ENCODE assay signal across 8 cellular contexts in the genomic region with DNA sequence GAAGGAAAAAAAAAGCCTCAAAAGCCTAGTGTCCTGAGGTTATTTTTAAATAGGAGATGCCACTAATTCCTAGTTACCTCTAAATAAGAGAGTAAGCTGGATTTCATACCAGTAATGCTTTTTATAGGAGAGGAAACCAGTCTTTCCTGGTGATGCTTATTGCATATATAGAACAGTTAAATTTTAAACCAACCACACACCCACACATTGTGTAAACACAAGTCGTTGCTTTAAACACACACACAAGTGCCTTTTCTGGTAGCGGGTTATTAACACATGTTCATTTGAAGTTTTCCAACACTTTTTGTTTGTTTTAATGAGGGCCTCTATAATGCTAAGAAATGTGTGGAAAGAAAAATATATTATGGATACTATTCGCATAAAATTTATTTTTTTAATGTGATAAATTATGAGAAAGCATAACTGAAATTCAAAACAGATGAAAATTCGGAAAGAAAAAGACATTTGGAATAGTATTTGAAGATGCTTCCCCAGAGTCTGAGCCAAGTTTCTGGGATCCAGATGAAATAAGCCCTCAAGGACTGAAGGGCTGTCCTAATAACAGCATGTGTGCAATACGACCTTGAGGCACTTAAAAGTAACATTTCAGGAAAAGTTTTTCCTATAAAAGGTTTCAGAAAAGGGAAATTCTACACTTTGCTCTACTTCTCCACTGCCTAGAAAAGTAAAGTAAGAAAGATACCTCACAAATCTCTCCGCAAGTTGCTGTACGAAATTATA. TPM values are rescaled to one million over a fixed set of nuclear protein-coding genes. Genes with fewer than 3 reads are reported as not detected.
DNase-seq lines count a peak whose midpoint lies in the region; ATAC-seq and TF ChIP-seq lines count a peak whose summit lies in the region.

No MANE protein-coding gene starts in this region.

- H3K36me3 Mint-ChIP-seq in activated naive CD4-positive, alpha-beta T cell treated with anti-CD3 and anti-CD28 coated beads, Interleukin-2, amount 10 ng/mL, durations not matched to agents 7 days and 5 days, result peaks cover 54% of the 10 kb centered on the region

- H3K27ac ChIP-seq in upper lobe of left lung, result peak overlapping the region in 3 of 4 donors; percentile 94 to 95 (median 95)

- H3K9me3 ChIP-seq in upper lobe of left lung, result no peaks in the 10 kb centered on the region

- peak overlapping the region; percentile 99 for H3K4me3 Mint-ChIP-seq in activated naive CD4-positive, alpha-beta T cell treated with anti-CD3 and anti-CD28 coated beads, Interleukin-2, amount 10 ng/mL, durations not matched to agents 7 days and 5 days

- no peak for TF ChIP-seq POLR2A in lower leg skin (IDR thresholded peaks at IDR 0.05)
- no peak for TF ChIP-seq POLR2A in upper lobe of left lung (IDR thresholded peaks at IDR 0.05)

- no peaks in the 10 kb centered on the region for H3K27me3 Mint-ChIP-seq in activated naive CD4-positive, alpha-beta T cell treated with anti-CD3 and anti-CD28 coated beads, Interleukin-2, amount 10 ng/mL, durations not matched to agents 7 days and 5 days

- in situ Hi-C loops in astrocyte of the spinal cord (cut with HindIII; ENCODE audit: low sequenced_read_pairs), result no loop called here

- H3K27me3 ChIP-seq in upper lobe of left lung, result no peaks in the 10 kb centered on the region

- 39 to 51% methylated on average over 7 of the region's 7 CpGs for WGBS in lower leg skin, 2 donors
- WGBS in upper lobe of left lung, 2 donors, result 27 to 36% methylated on average over 7 of the region's 7 CpGs

- intact Hi-C loops in lower leg skin (cut with DNase I; ENCODE audit: low total_unique reads), result no loop called here

- peaks cover 0 to 22% (median 4%) of the 10 kb centered on the region in 4 donors for H3K36me3 ChIP-seq in upper lobe of left lung

- peaks cover 78% of the 10 kb centered on the region for H3K4me1 Mint-ChIP-seq in activated naive CD4-positive, alpha-beta T cell treated with anti-CD3 and anti-CD28 coated beads, Interleukin-2, amount 10 ng/mL, durations not matched to agents 7 days and 5 days

- CTCF ChIA-PET in activated naive CD4-positive, alpha-beta T cell treated with anti-CD3 and anti-CD28 coated beads, Interleukin-2, amount 10 ng/mL, durations not matched to agents 7 days and 5 days (lab: Charles Lee), result interaction anchor here (0.6 to 3.2 kb wide), 3 partner anchors 8 to 132 kb away, joined by 3 to 22 read pairs (median 4); no protein-coding TSS in a partner anchor

- peaks cover 24 to 37% (median 27%) of the 10 kb centered on the region in 4 donors for H3K4me1 ChIP-seq in upper lobe of left lung

- no peak for ATAC-seq in upper lobe of left lung (ENCODE audit: low FRiP score in 2 of 2)
- ATAC-seq in HG02763 (IDR thresholded peaks at IDR 0.05; ENCODE audit: unreplicated experiment), result no peak

- H3K27ac Mint-ChIP-seq in activated naive CD4-positive, alpha-beta T cell treated with anti-CD3 and anti-CD28 coated beads, Interleukin-2, amount 10 ng/mL, durations not matched to agents 7 days and 5 days, result peak overlapping the region; percentile 94

- H3K4me3 ChIP-seq in astrocyte of the spinal cord (ENCODE audit: low read depth, low read length) (peak overlapping the region; percentile 87), lower leg skin (ENCODE audit: low read depth, poor library complexity, severe bottlenecking) (peak overlapping the region; percentile 4), upper lobe of left lung (peak overlapping the region; percentile 11 to 88 (median 82))

- TF ChIP-seq CTCF in astrocyte of the spinal cord (IDR thresholded peaks at IDR 0.05; ENCODE audit: low read depth, low read length), result no peak
- TF ChIP-seq CTCF in lower leg skin (IDR thresholded peaks at IDR 0.05), result no peak
- TF ChIP-seq CTCF in upper lobe of left lung (IDR thresholded peaks at IDR 0.05), result no peak

- H3K9me3 Mint-ChIP-seq in activated naive CD4-positive, alpha-beta T cell treated with anti-CD3 and anti-CD28 coated beads, Interleukin-2, amount 10 ng/mL, durations not matched to agents 7 days and 5 days, result no peaks in the 10 kb centered on the region

- TF ChIP-seq EP300 in upper lobe of left lung (IDR thresholded peaks at IDR 0.05), result no peak

- DNase-seq in activated naive CD4-positive, alpha-beta T cell treated with anti-CD3 and anti-CD28 coated beads, Interleukin-2, amount 10 ng/mL, durations not matched to agents 7 days and 5 days, result no peak
- no peak for DNase-seq in activated naive CD4-positive, alpha-beta T cell (lab: John Stamatoyannopoulos, UW)
- DNase-seq in astrocyte of the spinal cord (ENCODE audit: low read depth, low spot score) (peak; percentile 22), lower leg skin (ENCODE audit: low spot score in 2 of 2) (no peak), upper lobe of left lung (no peak)
- DNase-seq in stimulated activated CD4-positive, alpha-beta T cell treated with anti-CD3 and anti-CD28 coated beads, Interleukin-15, amount 100 ng/mL, for 24 hours, result no peak
- no peak for DNase-seq in activated effector memory CD4-positive, alpha-beta T cell treated with anti-CD3 and anti-CD28 coated beads, Interleukin-2, amount 50 U/mL, for 16 hours

RNA-seq across cellular contexts. Expression of gene ANTXR2, which starts 2.0 kb away (rescaled TPM):
- total RNA-seq in lower leg skin, result 10 to 100 TPM; 14.4 to 25.2 (median 19.6) TPM
- 10 to 100 TPM; 26.0 to 61.0 (median 37.5) TPM for total RNA-seq in upper lobe of left lung

Comparison
In these comparisons a context has a peak if more than half of its experiments do, and no peak if none do; other contexts are left out.
1. H3K4me3 ChIP-seq: peak in every context shown above with its lines; median percentile 87 in astrocyte of the spinal cord; 82 in upper lobe of left lung; 4 in lower leg skin.